9 cellular contexts compared by ENCODE assay signal in genomic region chr17:73643846-73644144, GRCh38. TPM values are rescaled to one million over a fixed set of nuclear protein-coding genes. Genes with fewer than 3 reads are reported as not detected.
A peak's percentile ranks its signal among the peaks of the same experiment; 100 is the strongest.
DNase-seq lines count a peak whose midpoint lies in the region; ATAC-seq and TF ChIP-seq lines count a peak whose summit lies in the region.
"Had no signal": no experiment of that assay in that cellular context is flagged by ENCODE, and none has a peak within 500 bp of the region (broad histone marks: within the 10 kb centered on the region; RNA-seq: fewer than 3 reads in every experiment).

No MANE protein-coding gene starts in this region.

- H3K9me3 ChIP-seq in ascending aorta (no peaks in the 10 kb centered on the region), stomach smooth muscle (ENCODE audit: control insufficient read depth in 2 of 2, low read length in 2 of 2) (no peaks in the 10 kb centered on the region)

- no peak overlapping the region for H3K9ac ChIP-seq in stomach smooth muscle (ENCODE audit: low read length in 2 of 2)

- peaks cover 14% of the 10 kb centered on the region for H3K4me1 Mint-ChIP-seq in activated CD4-positive, alpha-beta T cell treated with anti-CD3 and anti-CD28 coated beads for 36 hours
- H3K4me1 Mint-ChIP-seq in memory B cell: peaks cover 16% of the 10 kb centered on the region

- H3K9me3 Mint-ChIP-seq in activated CD4-positive, alpha-beta T cell treated with anti-CD3 and anti-CD28 coated beads for 36 hours (ENCODE audit: low read depth): no peaks in the 10 kb centered on the region
- H3K9me3 Mint-ChIP-seq in memory B cell: no peaks in the 10 kb centered on the region

- ATAC-seq in activated CD4-positive, alpha-beta T cell treated with anti-CD3 and anti-CD28 coated beads for 36 hours: no peak
- no peak for ATAC-seq in memory B cell (ENCODE audit: low read depth)

- H3K27ac ChIP-seq in ascending aorta (peak overlapping the region; percentile 66 to 69), stomach smooth muscle (ENCODE audit: low read length) (no peak overlapping the region)

- no peak overlapping the region for H3K27ac Mint-ChIP-seq in activated CD4-positive, alpha-beta T cell treated with anti-CD3 and anti-CD28 coated beads for 36 hours
- peak overlapping the region; percentile 28 for H3K27ac Mint-ChIP-seq in memory B cell

- no peak for TF ChIP-seq CTCF in ascending aorta (IDR thresholded peaks at IDR 0.05)

- peaks cover 10 to 26% of the 10 kb centered on the region in 2 donors for H3K4me1 ChIP-seq in ascending aorta
- H3K4me1 ChIP-seq in stomach smooth muscle (ENCODE audit: control insufficient read depth, insufficient read depth, low read length): peaks cover 21% of the 10 kb centered on the region

- POLR2A ChIA-PET in activated CD4-positive, alpha-beta T cell treated with anti-CD3 and anti-CD28 coated beads for 36 hours (lab: Charles Lee): no interaction called here

- CTCF ChIA-PET in activated CD4-positive, alpha-beta T cell treated with anti-CD3 and anti-CD28 coated beads for 36 hours (lab: Charles Lee): interaction anchor here (0.6 kb wide), 1 partner anchor 66 kb away, joined by 3 read pairs; no protein-coding TSS in a partner anchor

- H3K4me3 Mint-ChIP-seq in activated CD4-positive, alpha-beta T cell treated with anti-CD3 and anti-CD28 coated beads for 36 hours: peak overlapping the region; percentile 70
- peak overlapping the region; percentile 95 for H3K4me3 Mint-ChIP-seq in memory B cell

- H3K4me3 ChIP-seq in ascending aorta (peak overlapping the region; percentile 61 to 76), stomach smooth muscle (ENCODE audit: low read length in 2 of 2) (peak overlapping the region; percentile 48 to 70)

- no peaks in the 10 kb centered on the region for H3K27me3 ChIP-seq in ascending aorta
- H3K27me3 ChIP-seq in stomach smooth muscle (ENCODE audit: control insufficient read depth in 1 of 2, insufficient read depth in 2 of 2, low read length in 2 of 2): peaks cover 31 to 42% of the 10 kb centered on the region in 2 donors

- H3K27me3 Mint-ChIP-seq in activated CD4-positive, alpha-beta T cell treated with anti-CD3 and anti-CD28 coated beads for 36 hours: peaks cover 12% of the 10 kb centered on the region
- no peaks in the 10 kb centered on the region for H3K27me3 Mint-ChIP-seq in memory B cell

- DNase-seq in activated CD4-positive, alpha-beta T cell treated with anti-CD3 and anti-CD28 coated beads for 36 hours: no peak
- no peak for DNase-seq in activated CD4-positive, alpha-beta T cell treated with anti-CD3 and anti-CD28 coated beads for 48 hours
- DNase-seq in ascending aorta (ENCODE audit: low spot score in 2 of 2): no peak
- DNase-seq in memory B cell (ENCODE audit: low spot score in 2 of 2): no peak
- DNase-seq in stimulated activated CD4-positive, alpha-beta T cell treated with anti-CD3 and anti-CD28 coated beads, Interleukin-2, amount 100 ng/mL, for 24 hours: no peak
- DNase-seq in D341Med (ENCODE audit: low spot score): no peak
- no peak for DNase-seq in dermis blood vessel endothelial cell
- DNase-seq: NCI-H2107 had no signal

- intact Hi-C loops in activated CD4-positive, alpha-beta T cell treated with anti-CD3 and anti-CD28 coated beads for 36 hours (cut with DNase I, micrococcal nuclease): loop anchor here (2.0 to 10.0 kb wide), 3 partner anchors 67 to 311 kb away; no protein-coding TSS in a partner anchor
- intact Hi-C loops in ascending aorta (cut with DNase I): loop anchor here (2.0 to 10.0 kb wide), 6 partner anchors 69 to 811 kb away; partner anchors contain the start of genes RPL38 and SLC39A11

- no peaks in the 10 kb centered on the region for H3K36me3 Mint-ChIP-seq in activated CD4-positive, alpha-beta T cell treated with anti-CD3 and anti-CD28 coated beads for 36 hours (ENCODE audit: low read depth)
- H3K36me3 Mint-ChIP-seq in memory B cell: no peaks in the 10 kb centered on the region

- H3K36me3 ChIP-seq in ascending aorta: no peaks in the 10 kb centered on the region
- H3K36me3 ChIP-seq in stomach smooth muscle (ENCODE audit: control insufficient read depth in 2 of 2, insufficient read depth in 2 of 2, low read length in 2 of 2): no peaks in the 10 kb centered on the region

RNA-seq across cellular contexts. Expression of gene SDK2, which starts 0.5 kb away (rescaled TPM):
- under 1 TPM; 0.23 to 0.27 TPM for total RNA-seq in activated CD4-positive, alpha-beta T cell treated with anti-CD3 and anti-CD28 coated beads for 36 hours
- 8.1 TPM for total RNA-seq in ascending aorta
- total RNA-seq in dermis blood vessel endothelial cell: not detected in 2 replicates
